ENCODE assay signal across 27 cellular contexts in the genomic region with DNA sequence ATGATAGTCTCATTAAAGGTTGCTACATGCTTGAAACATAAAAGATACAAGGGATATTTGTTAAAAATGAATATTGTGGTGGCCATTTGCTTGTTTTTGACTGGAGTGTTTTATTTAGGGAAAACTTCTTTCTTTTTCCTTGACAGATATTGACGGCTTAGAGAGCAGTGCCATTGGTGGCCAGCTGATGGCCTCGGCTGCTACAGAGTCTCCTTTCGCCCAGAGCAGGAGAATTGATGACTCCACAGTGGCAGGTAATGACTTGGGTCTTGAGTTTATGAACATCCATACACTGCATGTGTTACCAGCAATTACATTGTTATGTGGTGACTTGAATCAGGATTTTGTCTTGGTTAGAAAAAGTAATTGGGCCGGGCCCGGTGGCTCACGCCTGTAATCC.
DNase-seq lines count a peak whose midpoint lies in the region; ATAC-seq, FAIRE-seq and TF ChIP-seq lines count a peak whose summit lies in the region.
"Had no signal": no experiment of that assay in that cellular context is flagged by ENCODE, and none has a peak within 500 bp of the region (broad histone marks: within the 10 kb centered on the region; RNA-seq: fewer than 3 reads in every experiment).

No MANE protein-coding gene starts in this region.

- no peak overlapping the region for H2AFZ ChIP-seq in neural progenitor cell (replicated peaks)

- no peaks in the 10 kb centered on the region for H4K20me1 ChIP-seq in neural progenitor cell (ENCODE audit: low read depth)

- no peaks in the 10 kb centered on the region for H3K36me3 Mint-ChIP-seq in neural progenitor cell
- H3K36me3 Mint-ChIP-seq: activated naive CD8-positive, alpha-beta T cell treated with anti-CD3 and anti-CD28 coated beads for 36 hours; mesothelial cell of epicardium; naive thymus-derived CD4-positive, alpha-beta T cell; stimulated activated naive B cell treated with anti-CD40 and anti-IgM and Interleukin-4, amounts not matched to agents 10 μg/mL and 1 μg/mL and 100 μg/mL, for 72 hours had no signal

- H3K9me3 Mint-ChIP-seq in neural progenitor cell, result no peaks in the 10 kb centered on the region
- H3K9me3 Mint-ChIP-seq: activated naive CD8-positive, alpha-beta T cell treated with anti-CD3 and anti-CD28 coated beads for 36 hours; mesothelial cell of epicardium; stimulated activated naive B cell treated with anti-CD40 and anti-IgM and Interleukin-4, amounts not matched to agents 10 μg/mL and 1 μg/mL and 100 μg/mL, for 72 hours; T-helper 1 cell treated with Interleukin-12 subunit alpha and Interleukin-12 subunit beta and Interleukin-4 antibody, amounts not matched to agents 30 μg/mL and 1 μg/mL, for 36 hours had no signal

- H3K4me1 ChIP-seq in neural progenitor cell (no peaks in the 10 kb centered on the region), left lung (no peaks in the 10 kb centered on the region), prostate gland (replicated peaks) (no peaks in the 10 kb centered on the region), psoas muscle (no peaks in the 10 kb centered on the region)
- H3K4me1 ChIP-seq: A549, ascending aorta, suprapubic skin had no signal

- H3K27ac ChIP-seq in neural progenitor cell, result no peak overlapping the region
- H3K27ac ChIP-seq in left lung, result no peak overlapping the region
- no peak overlapping the region for H3K27ac ChIP-seq in prostate gland
- no peak overlapping the region for H3K27ac ChIP-seq in psoas muscle
- H3K27ac ChIP-seq: A549, ascending aorta, epithelial cell of prostate, suprapubic skin had no signal

- H3K36me3 ChIP-seq in bronchial epithelial cell (ENCODE audit: control insufficient read depth, insufficient read depth, low read length), result no peaks in the 10 kb centered on the region
- H3K36me3 ChIP-seq in neural progenitor cell, result no peaks in the 10 kb centered on the region
- H3K36me3 ChIP-seq in left lung, result peaks cover 0 to 9% of the 10 kb centered on the region in 2 donors
- H3K36me3 ChIP-seq in prostate gland, result no peaks in the 10 kb centered on the region
- no peaks in the 10 kb centered on the region for H3K36me3 ChIP-seq in psoas muscle (ENCODE audit: insufficient read depth in 1 of 2, low read depth in 1 of 2)
- H3K36me3 ChIP-seq: ascending aorta, suprapubic skin had no signal

- no peaks in the 10 kb centered on the region for H3K79me2 ChIP-seq in neural progenitor cell (ENCODE audit: low read depth)

- no peak overlapping the region for H3K4me3 ChIP-seq in bronchial epithelial cell (ENCODE audit: low read depth, low read length)
- H3K4me3 ChIP-seq in neural progenitor cell, result no peak overlapping the region
- H3K4me3 ChIP-seq in left lung, result no peak overlapping the region
- H3K4me3 ChIP-seq in prostate gland, result no peak overlapping the region
- no peak overlapping the region for H3K4me3 ChIP-seq in psoas muscle
- H3K4me3 ChIP-seq: A549, ascending aorta, suprapubic skin had no signal

- H3F3A ChIP-seq in neural progenitor cell (ENCODE audit: low read depth), result no peaks in the 10 kb centered on the region

- peak; percentile 11 for TF ChIP-seq CTCF in bronchial epithelial cell (IDR thresholded peaks at IDR 0.05; ENCODE audit: insufficient read depth, low read length, severe bottlenecking)
- peak; percentile 39 for TF ChIP-seq CTCF in neural progenitor cell (IDR thresholded peaks at IDR 0.05)
- TF ChIP-seq CTCF in left lung (IDR thresholded peaks at IDR 0.05), result no peak
- TF ChIP-seq CTCF in prostate gland (IDR thresholded peaks at IDR 0.05), result no peak
- TF ChIP-seq CTCF in psoas muscle (IDR thresholded peaks at IDR 0.05), result no peak

- 88% methylated on average over 6 of the region's 6 CpGs for WGBS in prostate gland
- WGBS in psoas muscle, 3 donors, result 85 to 96% (median 87%) methylated on average over 6 of the region's 6 CpGs

- H3K27me3 ChIP-seq in bronchial epithelial cell (ENCODE audit: control insufficient read depth, insufficient read depth, low read length) (no peaks in the 10 kb centered on the region), neural progenitor cell (no peaks in the 10 kb centered on the region), left lung (no peaks in the 10 kb centered on the region), prostate gland (replicated peaks; ENCODE audit: insufficient read depth) (no peaks in the 10 kb centered on the region), psoas muscle (ENCODE audit: insufficient read depth in 3 of 3, low read length in 2 of 3) (no peaks in the 10 kb centered on the region)
- H3K27me3 ChIP-seq: ascending aorta, suprapubic skin had no signal

- TF ChIP-seq POLR2A in prostate gland (IDR thresholded peaks at IDR 0.05), result no peak

- FAIRE-seq in bronchial epithelial cell (lab: Jason Lieb, UNC), result no peak
- FAIRE-seq: A549, H54 had no signal

- ATAC-seq in left lung, result no peak
- no peak for ATAC-seq in psoas muscle
- ATAC-seq: left ventricle myocardium superior; naive thymus-derived CD4-positive, alpha-beta T cell; right cardiac atrium; stimulated activated naive B cell treated with anti-CD40 and anti-IgM and Interleukin-4, amounts not matched to agents 10 μg/mL and 1 μg/mL and 100 μg/mL, for 72 hours had no signal

- DNase-seq in NCI-H82 (lab: John Stamatoyannopoulos, UW), result peak; percentile 14
- DNase-seq in NCI-H82 treated with DMSO at 0.1 percent for 48 hours (lab: John Stamatoyannopoulos, UW; ENCODE audit: unreplicated experiment), result no peak
- DNase-seq in NCI-H69 (lab: John Stamatoyannopoulos, UW), result peak; percentile 33
- no peak for DNase-seq in bronchial epithelial cell (ENCODE audit: low read depth)
- peak; percentile 19 for DNase-seq in neural progenitor cell (ENCODE audit: low spot score)
- no peak for DNase-seq in left lung
- DNase-seq in prostate gland (ENCODE audit: low spot score), result no peak
- no peak for DNase-seq in psoas muscle
- DNase-seq: activated CD4-positive, alpha-beta T cell treated with anti-CD3 and anti-CD28 coated beads, Interleukin-2, amount 50 U/mL, for 4 hours; activated CD8-positive, alpha-beta memory T cell treated with anti-CD3 and anti-CD28 coated beads, Interleukin-2, amount 50 U/mL, for 48 hours; activated naive CD8-positive, alpha-beta T cell treated with anti-CD3 and anti-CD28 coated beads for 36 hours; DMS79 treated with DMSO at 0.1 percent for 48 hours; left ventricle myocardium superior; naive thymus-derived CD4-positive, alpha-beta T cell; NCI-H2029 treated with DMSO at 0.1 percent for 48 hours; right cardiac atrium; stimulated activated CD4-positive, alpha-beta T cell treated with anti-CD3 and anti-CD28 coated beads, Interleukin-12 subunit alpha, Interleukin-12 subunit beta, amount 100 ng/mL, for 4 hours; stimulated activated CD4-positive, alpha-beta T cell treated with anti-CD3 and anti-CD28 coated beads, Interleukin-4, amount 100 ng/mL, for 24 hours; stimulated activated naive B cell treated with anti-CD40 and anti-IgM and Interleukin-4, amounts not matched to agents 10 μg/mL and 1 μg/mL and 100 μg/mL, for 72 hours had no signal

- H3K9me3 ChIP-seq in neural progenitor cell (ENCODE audit: low read depth) (no peaks in the 10 kb centered on the region), left lung (no peaks in the 10 kb centered on the region), prostate gland (no peaks in the 10 kb centered on the region), psoas muscle (no peaks in the 10 kb centered on the region)
- H3K9me3 ChIP-seq: A549, ascending aorta, suprapubic skin had no signal

- H3K9ac ChIP-seq in neural progenitor cell, result no peak overlapping the region

- H3K4me1 Mint-ChIP-seq in neural progenitor cell, result no peaks in the 10 kb centered on the region
- H3K4me1 Mint-ChIP-seq: B cell; naive thymus-derived CD4-positive, alpha-beta T cell had no signal

- H3K4me2 ChIP-seq in neural progenitor cell, result no peak overlapping the region
- H3K4me2 ChIP-seq: A549 had no signal

- H3K27ac Mint-ChIP-seq in neural progenitor cell, result no peak overlapping the region
- H3K27ac Mint-ChIP-seq: activated naive CD8-positive, alpha-beta T cell treated with anti-CD3 and anti-CD28 coated beads for 36 hours; B cell; mesothelial cell of epicardium; naive thymus-derived CD4-positive, alpha-beta T cell; stimulated activated naive B cell treated with anti-CD40 and anti-IgM and Interleukin-4, amounts not matched to agents 10 μg/mL and 1 μg/mL and 100 μg/mL, for 72 hours; T-helper 1 cell treated with Interleukin-12 subunit alpha and Interleukin-12 subunit beta and Interleukin-4 antibody, amounts not matched to agents 30 μg/mL and 1 μg/mL, for 36 hours had no signal

- H3K4me3 Mint-ChIP-seq in neural progenitor cell, result no peak overlapping the region
- H3K4me3 Mint-ChIP-seq: activated naive CD8-positive, alpha-beta T cell treated with anti-CD3 and anti-CD28 coated beads for 36 hours; B cell; mesothelial cell of epicardium; naive thymus-derived CD4-positive, alpha-beta T cell; stimulated activated naive B cell treated with anti-CD40 and anti-IgM and Interleukin-4, amounts not matched to agents 10 μg/mL and 1 μg/mL and 100 μg/mL, for 72 hours; T-helper 1 cell treated with Interleukin-12 subunit alpha and Interleukin-12 subunit beta and Interleukin-4 antibody, amounts not matched to agents 30 μg/mL and 1 μg/mL, for 36 hours had no signal

- no peaks in the 10 kb centered on the region for H3K27me3 Mint-ChIP-seq in neural progenitor cell (ENCODE audit: insufficient read depth, low read depth)
- H3K27me3 Mint-ChIP-seq: activated naive CD8-positive, alpha-beta T cell treated with anti-CD3 and anti-CD28 coated beads for 36 hours had no signal

- intact Hi-C loops in left lung (cut with DNase I) (no loop called here), prostate gland (cut with DNase I) (loop anchor here (5.0 to 10.0 kb wide), 2 partner anchors 168 to 281 kb away; no protein-coding TSS in a partner anchor), psoas muscle (cut with DNase I) (no loop called here)

Comparison
In these comparisons a context has a peak if more than half of its experiments do, and no peak if none do; other contexts are left out.
1. DNase-seq: peak in NCI-H82 (single experiment), NCI-H69 (single experiment) and neural progenitor cell (single experiment); none in NCI-H82 treated with DMSO at 0.1 percent for 48 hours (single experiment), bronchial epithelial cell (single experiment), left lung (0 of 2), prostate gland (single experiment) and psoas muscle (0 of 2).
2. CTCF ChIP-seq: peak in bronchial epithelial cell (single experiment) and neural progenitor cell (single experiment); none in left lung (0 of 2), prostate gland (0 of 4) and psoas muscle (single experiment).